2 cellular contexts compared by ENCODE assay signal in genomic region chr1:214214851-214215250, GRCh38.
TF ChIP-seq lines count a peak whose summit lies in the region.

No MANE protein-coding gene starts in this region.

TF ChIP-seq in GM23338, 12 proteins besides CTCF, POLR2A, EP300 and RAD21:
- TF ChIP-seq ZNF114 (CRISPR knock-in tag; IDR thresholded peaks at IDR 0.05) (no peak), NANOG (IDR thresholded peaks at IDR 0.05; ENCODE audit: borderline replicate concordance) (no peak), REST (IDR thresholded peaks at IDR 0.05; ENCODE audit: unreplicated experiment) (no peak), EZH2phosphoT487 (IDR thresholded peaks at IDR 0.05; ENCODE audit: unreplicated experiment) (no peak), JUNB (IDR thresholded peaks at IDR 0.05; ENCODE audit: unreplicated experiment) (no peak), ZNF462 (CRISPR knock-in tag; IDR thresholded peaks at IDR 0.05) (no peak), CREB1 (CRISPR knock-in tag; IDR thresholded peaks at IDR 0.05; ENCODE audit: low read depth) (no peak), EZH2 (IDR thresholded peaks at IDR 0.05; ENCODE audit: low read depth, unreplicated experiment) (no peak), POLR2AphosphoS5 (IDR thresholded peaks at IDR 0.05; ENCODE audit: low read depth) (no peak), STAT1 (IDR thresholded peaks at IDR 0.05; ENCODE audit: unreplicated experiment) (no peak), ETS1 (IDR thresholded peaks at IDR 0.05) (no peak), ZNF331 (CRISPR knock-in tag; IDR thresholded peaks at IDR 0.05; ENCODE audit: low read depth) (no peak)

TF ChIP-seq in K562, 482 proteins besides CTCF, POLR2A, EP300 and RAD21:
- peak; percentile 95 for TF ChIP-seq CUX1 (CRISPR knock-in tag; IDR thresholded peaks at IDR 0.05)
- no peak for TF ChIP-seq PCBP1 (IDR thresholded peaks at IDR 0.05; ENCODE audit: low read depth, low read length, poor library complexity, severe bottlenecking)
- no peak for TF ChIP-seq ZNF551 (CRISPR knock-in tag; IDR thresholded peaks at IDR 0.05)
- TF ChIP-seq HINFP (tag; conservative IDR thresholded peaks at IDR 0.05; ENCODE audit: low read depth): no peak
